9 cellular contexts compared by ENCODE assay signal in the genomic region with DNA sequence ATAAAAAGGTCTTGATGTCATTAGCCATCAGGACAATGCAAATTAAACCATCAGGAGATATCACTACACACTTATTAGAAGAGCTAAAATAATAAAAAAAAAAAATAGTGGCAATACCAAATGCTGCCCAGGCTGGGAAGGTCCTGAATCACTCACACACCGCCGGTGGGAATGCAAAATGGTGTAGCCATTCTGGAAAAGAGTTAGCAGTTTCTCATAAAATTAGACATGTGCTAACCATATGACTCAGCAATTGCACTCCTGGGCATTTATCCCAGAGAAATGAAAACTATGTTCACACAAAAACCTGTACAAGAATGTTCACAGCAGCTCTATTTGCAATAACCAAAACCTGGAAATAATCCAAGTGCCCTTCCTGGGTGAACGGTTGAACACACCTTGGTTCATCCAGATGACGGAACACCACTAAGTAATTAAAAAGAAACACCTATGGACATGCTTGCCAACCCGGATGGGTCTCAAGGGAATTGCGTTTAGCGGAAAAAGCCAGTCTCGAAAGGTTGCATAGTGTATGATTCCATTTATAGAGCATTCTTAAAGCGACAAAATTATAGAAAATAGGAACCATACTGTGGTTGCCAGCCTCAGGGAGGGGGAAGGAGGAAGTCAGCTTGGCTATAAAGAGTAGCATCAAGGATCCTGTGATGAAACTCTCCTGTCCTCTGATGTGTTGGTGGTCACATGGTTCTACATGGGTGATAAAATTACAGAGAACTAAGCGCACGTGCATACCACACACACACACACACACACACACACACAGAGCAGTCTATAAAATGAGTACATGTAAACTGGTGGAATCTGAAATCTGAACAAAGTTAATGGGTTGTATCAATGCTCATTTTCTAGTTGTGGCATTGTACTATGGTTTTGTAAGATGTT. TPM values are rescaled to one million over a fixed set of nuclear protein-coding genes. Genes with fewer than 3 reads are reported as not detected.
DNase-seq lines count a peak whose midpoint lies in the region; ATAC-seq, FAIRE-seq and TF ChIP-seq lines count a peak whose summit lies in the region.
"Had no signal": no experiment of that assay in that cellular context is flagged by ENCODE, and none has a peak within 500 bp of the region (broad histone marks: within the 10 kb centered on the region; RNA-seq: fewer than 3 reads in every experiment).

No MANE protein-coding gene starts in this region.

- peak overlapping the region; percentile 88 for H3K4me3 Mint-ChIP-seq in CD4-positive, alpha-beta T cell
- no peak overlapping the region for H3K4me3 Mint-ChIP-seq in nephron progenitor cell

- TF ChIP-seq CTCF in CD4-positive, alpha-beta T cell (IDR thresholded peaks at IDR 0.05): no peak
- no peak for TF ChIP-seq CTCF in nephron progenitor cell (IDR thresholded peaks at IDR 0.05)

- no peak overlapping the region for H3K27ac ChIP-seq in CD4-positive, alpha-beta T cell (ENCODE audit: low read depth, low read length)
- peak overlapping the region; percentile 89 to 91 for H3K27ac ChIP-seq in mucosa of rectum (ENCODE audit: low read depth in 2 of 2, low read length in 2 of 2)

- in situ Hi-C loops in SK-MEL-5 (cut with HindIII; ENCODE audit: low pct_unique_long_range_greater_than_20kb, low sequenced_read_pairs): no loop called here

- no peaks in the 10 kb centered on the region for H3K9me3 ChIP-seq in CD4-positive, alpha-beta T cell (ENCODE audit: control insufficient read depth, low read length)
- H3K9me3 ChIP-seq in mucosa of rectum (ENCODE audit: control insufficient read depth in 2 of 2, low read length in 2 of 2): no peaks in the 10 kb centered on the region

- H3K4me1 ChIP-seq in mucosa of rectum (ENCODE audit: control insufficient read depth in 2 of 2, insufficient read depth in 2 of 2, low read length in 2 of 2): peaks cover 31 to 34% of the 10 kb centered on the region in 2 donors

- H3K27ac Mint-ChIP-seq in CD4-positive, alpha-beta T cell: peak overlapping the region; percentile 83
- no peak overlapping the region for H3K27ac Mint-ChIP-seq in nephron progenitor cell

- intact Hi-C loops in CD4-positive, alpha-beta T cell (cut with DNase I, micrococcal nuclease): loop anchor here (1.0 to 2.0 kb wide), 3 partner anchors 13 to 59 kb away; no protein-coding TSS in a partner anchor

- H3K9me3 Mint-ChIP-seq in CD4-positive, alpha-beta T cell: no peaks in the 10 kb centered on the region
- H3K9me3 Mint-ChIP-seq in nephron progenitor cell: peaks cover 4% of the 10 kb centered on the region

- no peaks in the 10 kb centered on the region for H3K27me3 ChIP-seq in CD4-positive, alpha-beta T cell (ENCODE audit: control insufficient read depth, insufficient read depth, low read length)
- H3K27me3 ChIP-seq in mucosa of rectum (ENCODE audit: control insufficient read depth in 2 of 2, insufficient read depth in 2 of 2, low read length in 2 of 2): no peaks in the 10 kb centered on the region

- ATAC-seq in CD4-positive, alpha-beta T cell (ENCODE audit: poor library complexity): peak; percentile 56
- ATAC-seq in GM19043 (IDR thresholded peaks at IDR 0.05; ENCODE audit: low read depth, unreplicated experiment): peak; percentile 26
- ATAC-seq in HG03280 (IDR thresholded peaks at IDR 0.05; ENCODE audit: unreplicated experiment): no peak

- H3K27me3 Mint-ChIP-seq in CD4-positive, alpha-beta T cell: no peaks in the 10 kb centered on the region
- peaks cover 64% of the 10 kb centered on the region for H3K27me3 Mint-ChIP-seq in nephron progenitor cell (ENCODE audit: low read depth, poor library complexity)

- peak overlapping the region; percentile 14 to 60 for H3K9ac ChIP-seq in mucosa of rectum (ENCODE audit: low read depth in 1 of 2, low read length in 2 of 2)

- peaks cover 83% of the 10 kb centered on the region for H3K4me1 Mint-ChIP-seq in CD4-positive, alpha-beta T cell (ENCODE audit: low read depth)
- peaks cover 19% of the 10 kb centered on the region for H3K4me1 Mint-ChIP-seq in nephron progenitor cell

- H3K36me3 Mint-ChIP-seq in CD4-positive, alpha-beta T cell (ENCODE audit: low read depth): peaks cover 45% of the 10 kb centered on the region
- H3K36me3 Mint-ChIP-seq in nephron progenitor cell (ENCODE audit: low read depth): no peaks in the 10 kb centered on the region

- peak in 2 of 10 experiments; percentile 37 to 40 for DNase-seq in CD4-positive, alpha-beta T cell
- peak; percentile 17 for DNase-seq in HK-2 (ENCODE audit: unreplicated experiment)
- peak; percentile 96 for DNase-seq in SK-MEL-5 (ENCODE audit: low read depth, low spot score)
- no peak for DNase-seq in nephron progenitor cell

- peak overlapping the region; percentile 26 to 38 for H3K4me3 ChIP-seq in mucosa of rectum (ENCODE audit: low read length in 2 of 2)

- no peaks in the 10 kb centered on the region for H3K36me3 ChIP-seq in mucosa of rectum (ENCODE audit: control insufficient read depth in 2 of 2, insufficient read depth in 2 of 2, low read length in 2 of 2)

- FAIRE-seq in colon (lab: Jason Lieb, UNC): peak; percentile 73
- FAIRE-seq: TTC549 had no signal

- POLR2A ChIA-PET in CD4-positive, alpha-beta T cell (lab: Charles Lee): interaction anchor here (1.3 to 1.6 kb wide), 3 partner anchors 12 to 65 kb away, joined by 4 to 7 read pairs (median 5); no protein-coding TSS in a partner anchor

- CTCF ChIA-PET in CD4-positive, alpha-beta T cell (lab: Charles Lee): interaction anchor here (0.7 kb wide), 1 partner anchor 55 kb away, joined by 3 read pairs; no protein-coding TSS in a partner anchor

RNA-seq across cellular contexts. Expression of gene MBP, which starts 4.6 kb away (rescaled TPM):
- 10 to 100 TPM; 75.4 to 79.2 TPM for total RNA-seq in CD4-positive, alpha-beta T cell
- total RNA-seq in SK-MEL-5 (2014; rRNA removed; shearing (Covaris generic)): 57.8 and 65.2 TPM in 2 replicates
- polyA plus RNA-seq in SK-MEL-5 (2015; cell fraction: cytosol; rRNA removed): 49.0 and 57.1 TPM in 2 replicates
- polyA plus RNA-seq in SK-MEL-5 (2015; cell fraction: nucleus; rRNA removed): 47.9 and 55.1 TPM in 2 replicates
